ENCODE assay signal across 1 cellular context in the genomic region with DNA sequence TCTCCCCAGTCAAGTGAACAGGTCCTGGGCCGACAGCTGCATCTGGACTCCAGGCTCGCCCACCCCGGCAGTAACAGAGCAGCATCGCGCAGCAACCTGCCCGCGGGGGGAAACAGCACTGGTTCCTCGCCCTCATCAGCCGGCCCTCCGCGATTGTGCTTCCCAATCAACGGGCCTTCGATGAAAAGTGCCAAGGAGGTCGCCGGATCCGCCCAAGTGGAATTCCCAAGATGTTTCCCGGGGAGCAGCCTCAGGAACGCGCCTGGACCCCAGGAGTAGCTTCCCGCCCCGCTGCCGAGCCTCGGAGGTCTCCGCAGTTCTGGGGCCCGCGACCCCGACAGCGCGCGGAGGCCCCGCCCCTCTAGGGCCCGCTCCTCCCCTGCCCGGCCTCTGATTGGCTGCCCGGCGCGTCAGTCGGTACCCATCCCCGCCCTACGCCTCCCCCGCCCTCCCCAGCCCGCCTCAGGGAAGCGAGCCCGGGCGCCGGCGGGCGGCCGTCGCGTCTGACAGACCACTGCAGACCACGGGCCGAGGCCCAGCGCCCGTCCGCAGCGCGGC.
TF ChIP-seq lines count a peak whose summit lies in the region.

A gene (plus strand): TSS at position 460 of the 558 bp plus-strand sequence. CDS start 103 bp downstream, outside the sequence.

TF ChIP-seq in GM12878, 131 proteins besides CTCF, POLR2A, EP300 and RAD21 (continued from another document):
- TF ChIP-seq, protein P1, sequence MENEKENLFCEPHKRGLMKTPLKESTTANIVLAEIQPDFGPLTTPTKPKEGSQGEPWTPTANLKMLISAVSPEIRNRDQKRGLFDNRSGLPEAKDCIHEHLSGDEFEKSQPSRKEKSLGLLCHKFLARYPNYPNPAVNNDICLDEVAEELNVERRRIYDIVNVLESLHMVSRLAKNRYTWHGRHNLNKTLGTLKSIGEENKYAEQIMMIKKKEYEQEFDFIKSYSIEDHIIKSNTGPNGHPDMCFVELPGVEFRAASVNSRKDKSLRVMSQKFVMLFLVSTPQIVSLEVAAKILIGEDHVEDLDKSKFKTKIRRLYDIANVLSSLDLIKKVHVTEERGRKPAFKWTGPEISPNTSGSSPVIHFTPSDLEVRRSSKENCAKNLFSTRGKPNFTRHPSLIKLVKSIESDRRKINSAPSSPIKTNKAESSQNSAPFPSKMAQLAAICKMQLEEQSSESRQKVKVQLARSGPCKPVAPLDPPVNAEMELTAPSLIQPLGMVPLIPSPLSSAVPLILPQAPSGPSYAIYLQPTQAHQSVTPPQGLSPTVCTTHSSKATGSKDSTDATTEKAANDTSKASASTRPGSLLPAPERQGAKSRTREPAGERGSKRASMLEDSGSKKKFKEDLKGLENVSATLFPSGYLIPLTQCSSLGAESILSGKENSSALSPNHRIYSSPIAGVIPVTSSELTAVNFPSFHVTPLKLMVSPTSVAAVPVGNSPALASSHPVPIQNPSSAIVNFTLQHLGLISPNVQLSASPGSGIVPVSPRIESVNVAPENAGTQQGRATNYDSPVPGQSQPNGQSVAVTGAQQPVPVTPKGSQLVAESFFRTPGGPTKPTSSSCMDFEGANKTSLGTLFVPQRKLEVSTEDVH (IDR thresholded peaks at IDR 0.05; ENCODE audit: low read depth, partially characterized antibody), result no peak
- TF ChIP-seq, protein P2, sequence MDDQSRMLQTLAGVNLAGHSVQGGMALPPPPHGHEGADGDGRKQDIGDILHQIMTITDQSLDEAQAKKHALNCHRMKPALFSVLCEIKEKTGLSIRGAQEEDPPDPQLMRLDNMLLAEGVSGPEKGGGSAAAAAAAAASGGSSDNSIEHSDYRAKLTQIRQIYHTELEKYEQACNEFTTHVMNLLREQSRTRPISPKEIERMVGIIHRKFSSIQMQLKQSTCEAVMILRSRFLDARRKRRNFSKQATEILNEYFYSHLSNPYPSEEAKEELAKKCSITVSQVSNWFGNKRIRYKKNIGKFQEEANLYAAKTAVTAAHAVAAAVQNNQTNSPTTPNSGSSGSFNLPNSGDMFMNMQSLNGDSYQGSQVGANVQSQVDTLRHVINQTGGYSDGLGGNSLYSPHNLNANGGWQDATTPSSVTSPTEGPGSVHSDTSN (IDR thresholded peaks at IDR 0.05; ENCODE audit: insufficient replicate concordance, low read depth, low read length), result peak; percentile 94
- TF ChIP-seq ZNF274 (IDR thresholded peaks at IDR 0.05; ENCODE audit: insufficient read depth, insufficient read length) (no peak), CREB1 (IDR thresholded peaks at IDR 0.05; ENCODE audit: low read depth) (peak; percentile 38; the same call in 1 of the 2 replicates), BHLHE40 (IDR thresholded peaks at IDR 0.05; ENCODE audit: borderline replicate concordance in 1 of 2, low read depth in 2 of 2, low read length in 1 of 2) (0 out of 4 replicates have a peak, but pooled peaks of 1 of the 2 experiments have one; percentile 6), CHD2 (IDR thresholded peaks at IDR 0.05; ENCODE audit: borderline replicate concordance, low read depth, low read length) (0 out of 2 replicates have a peak, but pooled peaks have one; percentile 28), SMARCA5 (IDR thresholded peaks at IDR 0.05) (no peak), DPF2 (IDR thresholded peaks at IDR 0.05) (peak; percentile 55; the same call in 1 of the 2 replicates), YY1 (IDR thresholded peaks at IDR 0.05; ENCODE audit: low read depth, low read length) (0 out of 2 replicates have a peak, but pooled peaks have one; percentile 45), IKZF1 (conservative IDR thresholded peaks at IDR 0.05) (peak; percentile 29; the same call in 1 of the 2 replicates)
- TF ChIP-seq, protein P3, sequence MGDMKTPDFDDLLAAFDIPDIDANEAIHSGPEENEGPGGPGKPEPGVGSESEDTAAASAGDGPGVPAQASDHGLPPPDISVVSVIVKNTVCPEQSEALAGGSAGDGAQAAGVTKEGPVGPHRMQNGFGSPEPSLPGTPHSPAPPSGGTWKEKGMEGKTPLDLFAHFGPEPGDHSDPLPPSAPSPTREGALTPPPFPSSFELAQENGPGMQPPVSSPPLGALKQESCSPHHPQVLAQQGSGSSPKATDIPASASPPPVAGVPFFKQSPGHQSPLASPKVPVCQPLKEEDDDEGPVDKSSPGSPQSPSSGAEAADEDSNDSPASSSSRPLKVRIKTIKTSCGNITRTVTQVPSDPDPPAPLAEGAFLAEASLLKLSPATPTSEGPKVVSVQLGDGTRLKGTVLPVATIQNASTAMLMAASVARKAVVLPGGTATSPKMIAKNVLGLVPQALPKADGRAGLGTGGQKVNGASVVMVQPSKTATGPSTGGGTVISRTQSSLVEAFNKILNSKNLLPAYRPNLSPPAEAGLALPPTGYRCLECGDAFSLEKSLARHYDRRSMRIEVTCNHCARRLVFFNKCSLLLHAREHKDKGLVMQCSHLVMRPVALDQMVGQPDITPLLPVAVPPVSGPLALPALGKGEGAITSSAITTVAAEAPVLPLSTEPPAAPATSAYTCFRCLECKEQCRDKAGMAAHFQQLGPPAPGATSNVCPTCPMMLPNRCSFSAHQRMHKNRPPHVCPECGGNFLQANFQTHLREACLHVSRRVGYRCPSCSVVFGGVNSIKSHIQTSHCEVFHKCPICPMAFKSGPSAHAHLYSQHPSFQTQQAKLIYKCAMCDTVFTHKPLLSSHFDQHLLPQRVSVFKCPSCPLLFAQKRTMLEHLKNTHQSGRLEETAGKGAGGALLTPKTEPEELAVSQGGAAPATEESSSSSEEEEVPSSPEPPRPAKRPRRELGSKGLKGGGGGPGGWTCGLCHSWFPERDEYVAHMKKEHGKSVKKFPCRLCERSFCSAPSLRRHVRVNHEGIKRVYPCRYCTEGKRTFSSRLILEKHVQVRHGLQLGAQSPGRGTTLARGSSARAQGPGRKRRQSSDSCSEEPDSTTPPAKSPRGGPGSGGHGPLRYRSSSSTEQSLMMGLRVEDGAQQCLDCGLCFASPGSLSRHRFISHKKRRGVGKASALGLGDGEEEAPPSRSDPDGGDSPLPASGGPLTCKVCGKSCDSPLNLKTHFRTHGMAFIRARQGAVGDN (IDR thresholded peaks at IDR 0.05), result no peak
- TF ChIP-seq, protein P4, sequence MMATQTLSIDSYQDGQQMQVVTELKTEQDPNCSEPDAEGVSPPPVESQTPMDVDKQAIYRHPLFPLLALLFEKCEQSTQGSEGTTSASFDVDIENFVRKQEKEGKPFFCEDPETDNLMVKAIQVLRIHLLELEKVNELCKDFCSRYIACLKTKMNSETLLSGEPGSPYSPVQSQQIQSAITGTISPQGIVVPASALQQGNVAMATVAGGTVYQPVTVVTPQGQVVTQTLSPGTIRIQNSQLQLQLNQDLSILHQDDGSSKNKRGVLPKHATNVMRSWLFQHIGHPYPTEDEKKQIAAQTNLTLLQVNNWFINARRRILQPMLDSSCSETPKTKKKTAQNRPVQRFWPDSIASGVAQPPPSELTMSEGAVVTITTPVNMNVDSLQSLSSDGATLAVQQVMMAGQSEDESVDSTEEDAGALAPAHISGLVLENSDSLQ (IDR thresholded peaks at IDR 0.05), result peak; percentile 97
